11 cellular contexts compared by ENCODE assay signal in genomic region chr2:23596316-23596885, GRCh38.
DNase-seq lines count a peak whose midpoint lies in the region; ATAC-seq and TF ChIP-seq lines count a peak whose summit lies in the region.
"Had no signal": no experiment of that assay in that cellular context is flagged by ENCODE, and none has a peak within 500 bp of the region (broad histone marks: within the 10 kb centered on the region; RNA-seq: fewer than 3 reads in every experiment).

No MANE protein-coding gene starts in this region.

- no peak for TF ChIP-seq POLR2A in thyroid gland (IDR thresholded peaks at IDR 0.05)

- TF ChIP-seq CTCF in AG10803 (conservative IDR thresholded peaks at IDR 0.05; ENCODE audit: low read length) = no peak
- no peak for TF ChIP-seq CTCF in MM.1S (IDR thresholded peaks at IDR 0.05; ENCODE audit: low read length)
- TF ChIP-seq CTCF in dorsolateral prefrontal cortex (IDR thresholded peaks at IDR 0.05 in 54 of 56, conservative IDR thresholded peaks at IDR 0.05 in 2 of 56; ENCODE audit: low read depth in 1 of 56, partially characterized antibody in 56 of 56) = no peak
- no peak for TF ChIP-seq CTCF in neural crest cell (conservative IDR thresholded peaks at IDR 0.05)
- TF ChIP-seq CTCF in CD8-positive, alpha-beta T cell (IDR thresholded peaks at IDR 0.05) = no peak
- TF ChIP-seq CTCF in thyroid gland (IDR thresholded peaks at IDR 0.05) = no peak

- CTCF ChIA-PET in CD8-positive, alpha-beta T cell (lab: Charles Lee) = no interaction called here

- no peak overlapping the region for H3K4me3 ChIP-seq in AG10803 (ENCODE audit: low read length)
- no peak overlapping the region for H3K4me3 ChIP-seq in MM.1S (ENCODE audit: low read length)
- peak overlapping the region in 35 of 59 donors; percentile 1 to 60 (median 26) for H3K4me3 ChIP-seq in dorsolateral prefrontal cortex
- H3K4me3 ChIP-seq in CD8-positive, alpha-beta T cell (ENCODE audit: low read depth, low read length) = no peak overlapping the region
- H3K4me3 ChIP-seq in thyroid gland (replicated peaks in 1 of 3) = no peak overlapping the region
- H3K4me3 ChIP-seq: upper lobe of right lung had no signal

- intact Hi-C loops in dorsolateral prefrontal cortex (cut with DNase I) (no loop called here), thyroid gland (cut with DNase I) (no loop called here)
- intact Hi-C loops in CD8-positive, alpha-beta T cell (cut with DNase I, micrococcal nuclease) = no loop called here

- no peaks in the 10 kb centered on the region for H3K27me3 ChIP-seq in MM.1S (replicated peaks; ENCODE audit: insufficient read depth, low read length)
- no peaks in the 10 kb centered on the region for H3K27me3 ChIP-seq in dorsolateral prefrontal cortex
- no peaks in the 10 kb centered on the region for H3K27me3 ChIP-seq in CD8-positive, alpha-beta T cell (ENCODE audit: insufficient read depth, low read length)
- H3K27me3 ChIP-seq in thyroid gland = no peaks in the 10 kb centered on the region
- H3K27me3 ChIP-seq: upper lobe of right lung had no signal

- no peaks in the 10 kb centered on the region for H3F3A ChIP-seq in MM.1S (ENCODE audit: insufficient read depth, low read length)

- H3K79me2 ChIP-seq in MM.1S (ENCODE audit: low read length) = no peaks in the 10 kb centered on the region

- H3K9me2 ChIP-seq in MM.1S (replicated peaks; ENCODE audit: insufficient read depth, low read length) = no peaks in the 10 kb centered on the region

- 86% methylated on average over 16 of the region's 16 CpGs for WGBS in thyroid gland, 2 donors

- no peak overlapping the region for H3K9ac ChIP-seq in MM.1S (ENCODE audit: low read length)

- H3K4me3 Mint-ChIP-seq in neural crest cell = peak overlapping the region; percentile 5
- H3K4me3 Mint-ChIP-seq in CD8-positive, alpha-beta T cell = no peak overlapping the region
- H3K4me3 Mint-ChIP-seq in stimulated activated effector memory CD8-positive, alpha-beta T cell treated with anti-CD3 and anti-CD28 coated beads, Interleukin-12 subunit alpha, Interleukin-12 subunit beta, amount 100 ng/mL, for 72 hours = no peak overlapping the region
- H3K4me3 Mint-ChIP-seq: activated naive CD4-positive, alpha-beta T cell treated with anti-CD3 and anti-CD28 coated beads, Interleukin-2, amount 10 ng/mL, durations not matched to agents 7 days and 5 days had no signal

- H3K27ac ChIP-seq in MM.1S (ENCODE audit: low read length) (no peak overlapping the region), dorsolateral prefrontal cortex (peak overlapping the region in 47 of 59 donors; percentile 2 to 83 (median 52)), thyroid gland (no peak overlapping the region)
- no peak overlapping the region for H3K27ac ChIP-seq in CD8-positive, alpha-beta T cell (ENCODE audit: low read depth, low read length)
- H3K27ac ChIP-seq: upper lobe of right lung had no signal

- no peaks in the 10 kb centered on the region for H3K4me1 ChIP-seq in MM.1S (ENCODE audit: low read length)
- no peaks in the 10 kb centered on the region for H3K4me1 ChIP-seq in CD8-positive, alpha-beta T cell (ENCODE audit: insufficient read depth, low read length)
- no peaks in the 10 kb centered on the region for H3K4me1 ChIP-seq in thyroid gland
- H3K4me1 ChIP-seq: upper lobe of right lung had no signal

- H3K4me2 ChIP-seq in MM.1S (ENCODE audit: low read depth, low read length) = no peak overlapping the region

- H3K9me3 Mint-ChIP-seq in neural crest cell = no peaks in the 10 kb centered on the region
- no peaks in the 10 kb centered on the region for H3K9me3 Mint-ChIP-seq in CD8-positive, alpha-beta T cell
- H3K9me3 Mint-ChIP-seq in stimulated activated effector memory CD8-positive, alpha-beta T cell treated with anti-CD3 and anti-CD28 coated beads, Interleukin-12 subunit alpha, Interleukin-12 subunit beta, amount 100 ng/mL, for 72 hours = no peaks in the 10 kb centered on the region
- H3K9me3 Mint-ChIP-seq: activated naive CD4-positive, alpha-beta T cell treated with anti-CD3 and anti-CD28 coated beads, Interleukin-2, amount 10 ng/mL, durations not matched to agents 7 days and 5 days; CD4-positive, alpha-beta memory T cell had no signal

- no peak for ATAC-seq in CD8-positive, alpha-beta T cell
- ATAC-seq in stimulated activated effector memory CD8-positive, alpha-beta T cell treated with anti-CD3 and anti-CD28 coated beads, Interleukin-12 subunit alpha, Interleukin-12 subunit beta, amount 100 ng/mL, for 72 hours = no peak

- H3K36me3 ChIP-seq in MM.1S (replicated peaks; ENCODE audit: insufficient read depth, low read length) (no peaks in the 10 kb centered on the region), thyroid gland (no peaks in the 10 kb centered on the region)
- H3K36me3 ChIP-seq in CD8-positive, alpha-beta T cell (ENCODE audit: insufficient read depth, low read length) = no peaks in the 10 kb centered on the region
- H3K36me3 ChIP-seq: upper lobe of right lung had no signal

- peaks cover 53% of the 10 kb centered on the region for H3K4me1 Mint-ChIP-seq in neural crest cell
- H3K4me1 Mint-ChIP-seq in CD8-positive, alpha-beta T cell (ENCODE audit: low read depth) = no peaks in the 10 kb centered on the region
- no peaks in the 10 kb centered on the region for H3K4me1 Mint-ChIP-seq in stimulated activated effector memory CD8-positive, alpha-beta T cell treated with anti-CD3 and anti-CD28 coated beads, Interleukin-12 subunit alpha, Interleukin-12 subunit beta, amount 100 ng/mL, for 72 hours
- H3K4me1 Mint-ChIP-seq: activated naive CD4-positive, alpha-beta T cell treated with anti-CD3 and anti-CD28 coated beads, Interleukin-2, amount 10 ng/mL, durations not matched to agents 7 days and 5 days; CD4-positive, alpha-beta memory T cell had no signal

- POLR2A ChIA-PET in CD8-positive, alpha-beta T cell (lab: Charles Lee) = no interaction called here

- H2AFZ ChIP-seq in MM.1S (ENCODE audit: low read length) = no peak overlapping the region

- peak overlapping the region; percentile 95 for H3K27ac Mint-ChIP-seq in neural crest cell (ENCODE audit: unreplicated experiment)
- no peak overlapping the region for H3K27ac Mint-ChIP-seq in CD8-positive, alpha-beta T cell
- no peak overlapping the region for H3K27ac Mint-ChIP-seq in stimulated activated effector memory CD8-positive, alpha-beta T cell treated with anti-CD3 and anti-CD28 coated beads, Interleukin-12 subunit alpha, Interleukin-12 subunit beta, amount 100 ng/mL, for 72 hours
- H3K27ac Mint-ChIP-seq: activated naive CD4-positive, alpha-beta T cell treated with anti-CD3 and anti-CD28 coated beads, Interleukin-2, amount 10 ng/mL, durations not matched to agents 7 days and 5 days; CD4-positive, alpha-beta memory T cell had no signal

- H3K27me3 Mint-ChIP-seq in neural crest cell (ENCODE audit: low read depth) = no peaks in the 10 kb centered on the region
- no peaks in the 10 kb centered on the region for H3K27me3 Mint-ChIP-seq in CD8-positive, alpha-beta T cell (ENCODE audit: low read depth)

- H4K20me1 ChIP-seq in MM.1S (ENCODE audit: insufficient read depth, low read length) = no peaks in the 10 kb centered on the region

- H3K36me3 Mint-ChIP-seq in neural crest cell (ENCODE audit: low read depth) = no peaks in the 10 kb centered on the region
- H3K36me3 Mint-ChIP-seq in CD8-positive, alpha-beta T cell = no peaks in the 10 kb centered on the region
- peaks cover 4% of the 10 kb centered on the region for H3K36me3 Mint-ChIP-seq in stimulated activated effector memory CD8-positive, alpha-beta T cell treated with anti-CD3 and anti-CD28 coated beads, Interleukin-12 subunit alpha, Interleukin-12 subunit beta, amount 100 ng/mL, for 72 hours
- H3K36me3 Mint-ChIP-seq: activated naive CD4-positive, alpha-beta T cell treated with anti-CD3 and anti-CD28 coated beads, Interleukin-2, amount 10 ng/mL, durations not matched to agents 7 days and 5 days; CD4-positive, alpha-beta memory T cell had no signal

- no peaks in the 10 kb centered on the region for H3K9me3 ChIP-seq in MM.1S (replicated peaks; ENCODE audit: insufficient read depth, low read length)
- no peaks in the 10 kb centered on the region for H3K9me3 ChIP-seq in CD8-positive, alpha-beta T cell (ENCODE audit: low read length)
- no peaks in the 10 kb centered on the region for H3K9me3 ChIP-seq in thyroid gland
- H3K9me3 ChIP-seq: upper lobe of right lung had no signal

- DNase-seq in AG10803 (ENCODE audit: low read depth) = peak; percentile 29
- DNase-seq in MM.1S = peak; percentile 11
- peak in 1 of 10 donors; percentile 28 for DNase-seq in dorsolateral prefrontal cortex
- DNase-seq in neural crest cell (ENCODE audit: low read depth, low spot score) = no peak
- DNase-seq in DMS114 treated with DMSO at 0.1 percent for 48 hours (lab: John Stamatoyannopoulos, UW; ENCODE audit: unreplicated experiment) = no peak
- DNase-seq in CD8-positive, alpha-beta T cell = no peak
- no peak for DNase-seq in stimulated activated effector memory CD8-positive, alpha-beta T cell treated with anti-CD3 and anti-CD28 coated beads, Interleukin-12 subunit alpha, Interleukin-12 subunit beta, amount 100 ng/mL, for 72 hours (ENCODE audit: low spot score in 2 of 2)
- DNase-seq in thyroid gland = no peak
- DNase-seq: activated naive CD4-positive, alpha-beta T cell treated with anti-CD3 and anti-CD28 coated beads, Interleukin-2, amount 10 ng/mL, durations not matched to agents 7 days and 5 days; CD4-positive, alpha-beta memory T cell; upper lobe of right lung had no signal

Comparison
In these comparisons a context has a peak if more than half of its experiments do, and no peak if none do; other contexts are left out.
1. DNase-seq: peak in AG10803 (single experiment) and MM.1S (single experiment); none in neural crest cell (single experiment), DMS114 treated with DMSO at 0.1 percent for 48 hours (single experiment), CD8-positive, alpha-beta T cell (0 of 7), stimulated activated effector memory CD8-positive, alpha-beta T cell treated with anti-CD3 and anti-CD28 coated beads, Interleukin-12 subunit alpha, Interleukin-12 subunit beta, amount 100 ng/mL, for 72 hours (0 of 2) and thyroid gland (0 of 2).
2. H3K4me3 ChIP-seq: peak in dorsolateral prefrontal cortex (35 of 59); none in AG10803 (single experiment), MM.1S (single experiment), CD8-positive, alpha-beta T cell (single experiment) and thyroid gland (0 of 3).
3. H3K27ac ChIP-seq: peak in dorsolateral prefrontal cortex (47 of 59); none in MM.1S (single experiment), CD8-positive, alpha-beta T cell (single experiment) and thyroid gland (0 of 3).